8 cellular contexts compared by ENCODE assay signal in the genomic region with DNA sequence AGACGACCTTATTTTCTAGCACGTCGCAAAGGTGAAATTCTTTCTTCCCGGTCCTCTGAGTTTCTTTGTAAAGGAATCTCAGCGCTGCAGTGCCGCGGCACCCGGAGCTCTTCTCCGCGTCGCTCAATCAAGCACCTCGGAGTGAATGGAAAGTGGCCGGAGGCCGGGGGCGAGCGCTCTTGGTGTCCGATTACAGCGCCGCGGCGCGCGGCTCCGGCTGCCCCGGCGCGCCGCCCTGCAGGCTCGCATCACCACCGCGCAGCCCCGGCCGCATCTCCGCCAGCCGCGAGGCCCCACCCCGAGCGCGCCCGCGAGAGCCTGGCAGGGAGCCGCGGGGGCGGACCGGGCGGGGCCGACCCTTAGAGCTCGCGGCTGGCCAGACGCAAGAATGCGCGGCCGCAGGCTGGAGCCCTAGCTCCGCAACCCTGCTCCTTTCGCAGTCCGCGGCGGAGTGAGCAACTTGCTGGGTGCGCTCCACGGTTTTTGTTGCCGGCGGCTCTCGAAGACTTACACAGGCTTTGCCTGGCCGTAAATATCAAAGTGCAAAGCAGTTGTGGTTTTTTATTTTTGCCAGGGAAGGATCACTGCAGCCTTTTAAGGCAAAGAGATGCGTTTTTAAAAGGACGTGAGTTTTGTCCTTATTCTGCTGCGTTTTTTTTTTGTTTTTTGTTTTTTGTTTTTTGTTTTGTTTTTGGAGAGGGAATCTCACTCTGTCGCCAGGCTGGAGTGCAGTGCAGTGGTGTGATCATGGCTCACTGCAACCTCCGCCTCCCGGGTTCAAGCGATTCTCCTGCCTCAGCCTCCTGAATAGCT. TPM values are rescaled to one million over a fixed set of nuclear protein-coding genes. Genes with fewer than 3 reads are reported as not detected.
DNase-seq lines count a peak whose midpoint lies in the region; ATAC-seq and TF ChIP-seq lines count a peak whose summit lies in the region.

A gene (minus strand): TSS at position 143 of the 813 bp plus-strand sequence. CDS start 2,270 bp downstream, outside the sequence.

- WGBS in adipose tissue, 3 donors, result 3 to 4% (median 3%) methylated on average over 58 to 71 of the region's 71 CpGs

- TF ChIP-seq CTCF in GM10266 (IDR thresholded peaks at IDR 0.05; ENCODE audit: control insufficient read depth, insufficient read depth, low read depth, missing control alignments), result no peak

- peak within 1 kb of the TSS; percentile 75 for H3K27ac ChIP-seq in adipose tissue (ENCODE audit: low read depth, low read length)

- DNase-seq in 8988T (peak; percentile 35), GM10266 (ENCODE audit: extremely low spot score) (peak; percentile 71), NCI-H460 (ENCODE audit: extremely low read depth, low read depth) (peak; percentile 91), Right ventricle myocardium superior (peak; percentile 95), non-pigmented ciliary epithelial cell (ENCODE audit: low read depth) (peak; percentile 76), NK-92 (lab: John Stamatoyannopoulos, UW; ENCODE audit: unreplicated experiment) (no peak)

- intact Hi-C loops in Right ventricle myocardium superior (cut with DNase I), result loop anchor here (10.0 kb wide), 2 partner anchors 214 to 536 kb away; no protein-coding TSS in a partner anchor

- ATAC-seq in HG03103 (IDR thresholded peaks at IDR 0.05; ENCODE audit: low read depth, unreplicated experiment) (peak; percentile 65), Right ventricle myocardium superior (ENCODE audit: poor library complexity) (peak; percentile 98)

RNA-seq across cellular contexts. Expression of the gene that starts here (rescaled TPM):
- 8.2 and 9.2 TPM in 2 replicates for total RNA-seq in NCI-H460 (2014; rRNA removed; shearing (Covaris generic))
- polyA plus RNA-seq in NCI-H460 (2014; cell fraction: nucleus; rRNA removed), result 3.9 and 8.7 TPM in 2 replicates
- polyA plus RNA-seq in adipose tissue, result 10 to 100 TPM in 2 of 3 donors, 1 to 10 TPM in 1; 1.3 to 18.0 (median 16.5) TPM
- total RNA-seq in Right ventricle myocardium superior, result 66.9 TPM
